In genomic region chr1:181143081-181143859, GRCh38 we compare ENCODE assay signal across 7 cellular contexts.
"Had no signal": no experiment of that assay in that cellular context is flagged by ENCODE, and none has a peak within 500 bp of the region (broad histone marks: within the 10 kb centered on the region; RNA-seq: fewer than 3 reads in every experiment).

No MANE protein-coding gene starts in this region.

- H3K36me3 ChIP-seq: gastroesophageal sphincter, heart right ventricle, upper lobe of left lung had no signal

- H3K4me3 Mint-ChIP-seq: activated CD4-positive, alpha-beta T cell treated with anti-CD3 and anti-CD28 coated beads, Interleukin-2, amount 10 ng/mL, durations not matched to agents 7 days and 5 days had no signal

- H3K9me3 ChIP-seq: gastroesophageal sphincter, upper lobe of left lung had no signal

- H3K27ac Mint-ChIP-seq: activated CD4-positive, alpha-beta T cell treated with anti-CD3 and anti-CD28 coated beads, Interleukin-2, amount 10 ng/mL, durations not matched to agents 7 days and 5 days; memory B cell had no signal

- H3K9me3 Mint-ChIP-seq: activated B cell treated with CpG ODN at 0.5 μM for 24 hours, memory B cell had no signal

- H3K27me3 ChIP-seq: gastroesophageal sphincter, heart right ventricle, upper lobe of left lung had no signal

- H3K27me3 Mint-ChIP-seq: activated B cell treated with CpG ODN at 0.5 μM for 24 hours, memory B cell had no signal

- H3K36me3 Mint-ChIP-seq: memory B cell; naive thymus-derived CD8-positive, alpha-beta T cell had no signal
